ENCODE assay signal across 17 cellular contexts in the genomic region with DNA sequence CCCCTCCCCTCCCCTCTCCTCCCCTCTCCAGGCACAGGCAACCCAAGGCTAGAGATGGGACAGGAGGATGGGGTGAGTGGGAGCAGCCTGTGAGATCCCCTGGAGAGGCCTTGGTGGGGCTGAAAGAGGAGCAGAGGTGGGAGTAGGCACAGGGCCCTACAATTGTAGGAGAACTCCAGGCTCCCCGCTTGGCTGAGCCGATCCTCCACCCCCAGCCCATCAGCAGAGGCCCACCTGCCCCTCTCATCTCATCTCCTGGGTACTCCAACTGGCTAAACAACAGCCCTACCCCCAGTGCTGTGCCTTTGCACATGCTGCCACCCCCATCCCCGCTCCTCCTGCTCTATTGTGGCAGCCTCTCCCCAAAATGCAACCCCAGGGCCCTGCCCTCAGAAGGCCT. TPM values are rescaled to one million over a fixed set of nuclear protein-coding genes. Genes with fewer than 3 reads are reported as not detected.
DNase-seq lines count a peak whose midpoint lies in the region; ATAC-seq, FAIRE-seq and TF ChIP-seq lines count a peak whose summit lies in the region.
"Had no signal": no experiment of that assay in that cellular context is flagged by ENCODE, and none has a peak within 500 bp of the region (broad histone marks: within the 10 kb centered on the region; RNA-seq: fewer than 3 reads in every experiment).

No MANE protein-coding gene starts in this region.

- no peaks in the 10 kb centered on the region for H3K9me2 ChIP-seq in Loucy (replicated peaks; ENCODE audit: low read depth, low read length)

- H3K4me3 ChIP-seq in Loucy (ENCODE audit: low read length, poor library complexity, severe bottlenecking): no peak overlapping the region
- H3K4me3 ChIP-seq in H1 (ENCODE audit: extremely low read depth in 1 of 4, insufficient read depth in 2 of 4, low read depth in 3 of 4, low read length in 4 of 4): no peak overlapping the region
- H3K4me3 ChIP-seq: HAP-1, K562, SK-N-MC had no signal

- TF ChIP-seq POLR2A in H1 (IDR thresholded peaks at IDR 0.05; ENCODE audit: control extremely low read depth in 1 of 2, low read depth in 2 of 2, low read length in 2 of 2): no peak

- peaks cover 42 to 54% of the 10 kb centered on the region in 2 donors for H3K4me1 Mint-ChIP-seq in stimulated activated naive B cell treated with anti-CD40 and anti-IgM and Interleukin-4, amounts not matched to agents 10 μg/mL and 1 μg/mL and 100 μg/mL, for 72 hours

- peak overlapping the region; percentile 60; the same call in 1 of the 2 replicates for H3K18ac ChIP-seq in H1 (ENCODE audit: extremely low read depth, low read length)

- WGBS in H1 (ENCODE audit: extremely low coverage in 1 of 2, insufficient coverage in 1 of 2, insufficient read length in 1 of 2, insufficient replicate concordance in 2 of 2, low coverage in 1 of 2, low lambda C conversion rate in 2 of 2, missing lambda C conversion rate in 1 of 2), 2 experiments: 74% methylated on average over 3 of the region's 3 CpGs; no CpG with 5 or more reads in 1 of the 2 experiments

- H4K91ac ChIP-seq in H1 (replicated peaks; ENCODE audit: insufficient read length, low read length): peak overlapping the region; percentile 91

- H3K9ac ChIP-seq in Loucy (ENCODE audit: low read depth, low read length, poor library complexity, severe bottlenecking) (peak overlapping the region; percentile 18), H1 (replicated peaks in 1 of 4; ENCODE audit: extremely low read depth in 1 of 4, low read depth in 3 of 4, low read length in 3 of 4) (no peak overlapping the region)

- TF ChIP-seq CTCF in Loucy (conservative IDR thresholded peaks at IDR 0.05; ENCODE audit: low read length) (no peak), H1 (IDR thresholded peaks at IDR 0.05; ENCODE audit: control extremely low read depth in 1 of 3, insufficient read depth in 1 of 3, low read depth in 1 of 3, low read length in 3 of 3) (no peak)

- ATAC-seq in Right ventricle myocardium inferior: no peak
- no peak for ATAC-seq in stimulated activated naive B cell treated with anti-CD40 and anti-IgM and Interleukin-4, amounts not matched to agents 10 μg/mL and 1 μg/mL and 100 μg/mL, for 72 hours (replicated peaks)
- ATAC-seq in GM18870 (IDR thresholded peaks at IDR 0.05; ENCODE audit: unreplicated experiment): no peak
- ATAC-seq in HG03442 (IDR thresholded peaks at IDR 0.05; ENCODE audit: unreplicated experiment): no peak
- no peak for ATAC-seq in left colon
- ATAC-seq: K562, PC-3 had no signal

- no peak for TF ChIP-seq EP300 in H1 (IDR thresholded peaks at IDR 0.05; ENCODE audit: borderline replicate concordance in 1 of 2, low read depth in 2 of 2, low read length in 2 of 2)

- H4K20me1 ChIP-seq in Loucy (ENCODE audit: insufficient read depth, low read length, poor library complexity, severe bottlenecking): no peaks in the 10 kb centered on the region
- no peaks in the 10 kb centered on the region for H4K20me1 ChIP-seq in H1 (replicated peaks in 1 of 2; ENCODE audit: control insufficient read depth in 1 of 2, insufficient read depth in 2 of 2, low read length in 2 of 2)

- H2AK5ac ChIP-seq in H1 (ENCODE audit: low read depth, low read length): no peak overlapping the region

- TF ChIP-seq RAD21 in H1 (IDR thresholded peaks at IDR 0.05 in 1 of 2, conservative IDR thresholded peaks at IDR 0.05 in 1 of 2; ENCODE audit: low read depth in 2 of 2, low read length in 2 of 2): no peak

- no peak overlapping the region for H4K8ac ChIP-seq in H1 (ENCODE audit: extremely low read depth, insufficient read depth, low read length)

- DNase-seq in Right ventricle myocardium inferior (ENCODE audit: missing footprints) (peak; percentile 17), cardiac septum (ENCODE audit: low spot score) (no peak), H1 (ENCODE audit: low read depth in 1 of 2, low spot score in 2 of 2) (no peak), left colon (no peak)
- DNase-seq in stimulated activated naive B cell treated with anti-CD40 and anti-IgM and Interleukin-4, amounts not matched to agents 10 μg/mL and 1 μg/mL and 100 μg/mL, for 72 hours: no peak
- DNase-seq: C1 segment of cervical spinal cord, DMS 273 treated with DMSO at 0.1 percent for 48 hours, NCI-H1417 treated with DMSO at 0.1 percent for 48 hours, NCI-H1930, PC-3 had no signal

- H3F3A ChIP-seq in Loucy (ENCODE audit: low read depth): no peaks in the 10 kb centered on the region

- H3K9me3 ChIP-seq in Loucy (ENCODE audit: insufficient read depth, low read depth, low read length) (no peaks in the 10 kb centered on the region), H1 (ENCODE audit: insufficient read depth in 2 of 2, low read depth in 1 of 2, low read length in 1 of 2) (no peaks in the 10 kb centered on the region)
- H3K9me3 ChIP-seq: HAP-1 had no signal

- H3K23me2 ChIP-seq in H1 (ENCODE audit: low read depth, low read length): no peaks in the 10 kb centered on the region

- peak overlapping the region; percentile 21; the same call in 1 of the 2 replicates for H2BK20ac ChIP-seq in H1 (ENCODE audit: low read length)

- intact Hi-C loops in Right ventricle myocardium inferior (cut with DNase I) (loop anchor here (5.0 kb wide), 1 partner anchor 85 kb away; no protein-coding TSS in a partner anchor), cardiac septum (cut with DNase I) (loop anchor here (5.0 kb wide), 1 partner anchor 50 kb away; a partner anchor contains a TSS), left colon (cut with DNase I, micrococcal nuclease) (no loop called here)

- H3K27ac Mint-ChIP-seq in stimulated activated naive B cell treated with anti-CD40 and anti-IgM and Interleukin-4, amounts not matched to agents 10 μg/mL and 1 μg/mL and 100 μg/mL, for 72 hours: peak overlapping the region; percentile 39

- no peak overlapping the region for H3K27ac ChIP-seq in H1 (ENCODE audit: low read depth, low read length)
- H3K27ac ChIP-seq: SK-N-MC had no signal

- H2BK12ac ChIP-seq in H1 (ENCODE audit: low read depth, low read length): no peak overlapping the region

- H2BK15ac ChIP-seq in H1 (ENCODE audit: low read length): 0 out of 2 replicates have a peak overlapping the region, but pooled peaks have one; percentile 72

- no peak for FAIRE-seq in H1 (lab: Jason Lieb, UNC)
- FAIRE-seq: GM19239, K562 had no signal

- peak overlapping the region; percentile 21 for H3K4ac ChIP-seq in H1 (replicated peaks; ENCODE audit: insufficient read length, low read depth, low read length)

- H3K4me1 ChIP-seq in Loucy (ENCODE audit: insufficient read depth, low read length, poor library complexity, severe bottlenecking) (no peaks in the 10 kb centered on the region), H1 (replicated peaks in 1 of 4; ENCODE audit: control insufficient read depth in 3 of 4, insufficient read depth in 4 of 4, low read length in 3 of 4) (peaks cover 0 to 8% (median 4%) of the 10 kb centered on the region in 4 experiments; a peak in 4 of 7 replicates)
- H3K4me1 ChIP-seq: HAP-1 had no signal

- no peak overlapping the region for H3K4me2 ChIP-seq in Loucy (ENCODE audit: low read depth, low read length, poor library complexity, severe bottlenecking)
- H3K4me2 ChIP-seq in H1 (ENCODE audit: insufficient read depth in 1 of 2, low read depth in 2 of 2, low read length in 2 of 2): no peak overlapping the region

- H3K23ac ChIP-seq in H1 (ENCODE audit: insufficient read length): no peak overlapping the region

- no peaks in the 10 kb centered on the region for H3K79me2 ChIP-seq in Loucy (ENCODE audit: insufficient read depth, low read length)
- no peaks in the 10 kb centered on the region for H3K79me2 ChIP-seq in H1 (ENCODE audit: control insufficient read depth in 1 of 2, insufficient read depth in 2 of 2, low read length in 2 of 2)

- CTCF ChIA-PET in H1 (lab: Charles Lee; ENCODE audit: partially characterized antibody): no interaction called here

- H2BK120ac ChIP-seq in H1 (replicated peaks; ENCODE audit: low read depth, low read length): no peak overlapping the region

- no peaks in the 10 kb centered on the region for H3K79me1 ChIP-seq in H1 (ENCODE audit: low read depth, low read length)

- H3K56ac ChIP-seq in H1 (replicated peaks; ENCODE audit: insufficient read length, low read depth, low read length): no peak overlapping the region

- H3K14ac ChIP-seq in H1 (ENCODE audit: insufficient read length): no peak overlapping the region

- no peak overlapping the region; the same call in 1 of the 2 replicates for H2BK5ac ChIP-seq in H1 (ENCODE audit: low read depth, low read length)

- POLR2A ChIA-PET in H1 (lab: Charles Lee; ENCODE audit: partially characterized antibody): no interaction called here

- H3K27me3 ChIP-seq in Loucy (ENCODE audit: insufficient read depth, low read length, poor library complexity, severe bottlenecking): no peaks in the 10 kb centered on the region
- no peaks in the 10 kb centered on the region for H3K27me3 ChIP-seq in H1 (replicated peaks in 1 of 4; ENCODE audit: control insufficient read depth in 3 of 4, extremely low read depth in 1 of 4, insufficient read depth in 3 of 4, low read length in 3 of 4)

- H3K27me3 Mint-ChIP-seq in stimulated activated naive B cell treated with anti-CD40 and anti-IgM and Interleukin-4, amounts not matched to agents 10 μg/mL and 1 μg/mL and 100 μg/mL, for 72 hours: peaks cover 0 to 6% of the 10 kb centered on the region in 2 donors

- peak overlapping the region; percentile 29 for H4K5ac ChIP-seq in H1 (ENCODE audit: insufficient read length, low read depth, low read length)

- H3K36me3 ChIP-seq in Loucy (ENCODE audit: insufficient read depth, low read length): no peaks in the 10 kb centered on the region
- H3K36me3 ChIP-seq in H1 (ENCODE audit: control insufficient read depth in 2 of 4, insufficient read depth in 4 of 4, low read length in 3 of 4): no peaks in the 10 kb centered on the region
- H3K36me3 ChIP-seq: HAP-1 had no signal

- peak overlapping the region; percentile 7 to 32 for H3K4me3 Mint-ChIP-seq in stimulated activated naive B cell treated with anti-CD40 and anti-IgM and Interleukin-4, amounts not matched to agents 10 μg/mL and 1 μg/mL and 100 μg/mL, for 72 hours

- no peaks in the 10 kb centered on the region for H3K9me3 Mint-ChIP-seq in stimulated activated naive B cell treated with anti-CD40 and anti-IgM and Interleukin-4, amounts not matched to agents 10 μg/mL and 1 μg/mL and 100 μg/mL, for 72 hours

- H2AFZ ChIP-seq in Loucy (ENCODE audit: low read length) (no peak overlapping the region), H1 (ENCODE audit: low read length) (peak overlapping the region; percentile 39; the same call in 1 of the 2 replicates)

- H3K36me3 Mint-ChIP-seq in stimulated activated naive B cell treated with anti-CD40 and anti-IgM and Interleukin-4, amounts not matched to agents 10 μg/mL and 1 μg/mL and 100 μg/mL, for 72 hours: peaks cover 0 to 2% of the 10 kb centered on the region in 2 donors

RNA-seq across cellular contexts. Expression of a gene that starts 52.0 kb away (rescaled TPM):
- 81.2 TPM for total RNA-seq in Right ventricle myocardium inferior
- 97.7 TPM for total RNA-seq in cardiac septum
- total RNA-seq in H1 (2021; fragmentation: NEBNext Ultra II Directional; extraction: Animal tissue kit (Norgen Biotek cat#: 25700)): 13.8 and 13.9 TPM in 2 replicates
- polyA plus RNA-seq in H1 (2011; rRNA removed): 7.2 and 13.1 TPM in 2 replicates
- polyA plus RNA-seq in H1 (2011; cell fraction: cytosol; rRNA removed): 9.2 TPM
- 11.9 TPM for polyA plus RNA-seq in H1 (2011; cell fraction: nucleus; rRNA removed)
- 6.9 to 12.0 TPM (median 8.7 TPM) in 4 replicates for polyA plus RNA-seq in H1 (2012, experiment 1 of 2)
- 7.6 TPM for polyA plus RNA-seq in H1 (2012, experiment 2 of 2)
- polyA plus RNA-seq in H1 (2013, experiment 1 of 2): 10.5 TPM
- 11.0 TPM for polyA plus RNA-seq in H1 (2013, experiment 2 of 2)
- 3.9 and 7.0 TPM in 2 replicates for polyA minus RNA-seq in H1 (2011; rRNA and poly(A)+ RNA removed)
- polyA minus RNA-seq in H1 (2011; cell fraction: cytosol; rRNA and poly(A)+ RNA removed): 9.8 TPM
- polyA minus RNA-seq in H1 (2011; cell fraction: nucleus; rRNA and poly(A)+ RNA removed): 9.6 TPM
- total RNA-seq in left colon: 1 to 10 TPM; 5.1 to 6.3 TPM

Comparison
In these comparisons a context has a peak if more than half of its experiments do, and no peak if none do; other contexts are left out.
1. intact Hi-C loops: an anchor here in Right ventricle myocardium inferior (5.0 kb wide) and cardiac septum (5.0 kb wide); none called in left colon.